21 cellular contexts compared by ENCODE assay signal in the genomic region with DNA sequence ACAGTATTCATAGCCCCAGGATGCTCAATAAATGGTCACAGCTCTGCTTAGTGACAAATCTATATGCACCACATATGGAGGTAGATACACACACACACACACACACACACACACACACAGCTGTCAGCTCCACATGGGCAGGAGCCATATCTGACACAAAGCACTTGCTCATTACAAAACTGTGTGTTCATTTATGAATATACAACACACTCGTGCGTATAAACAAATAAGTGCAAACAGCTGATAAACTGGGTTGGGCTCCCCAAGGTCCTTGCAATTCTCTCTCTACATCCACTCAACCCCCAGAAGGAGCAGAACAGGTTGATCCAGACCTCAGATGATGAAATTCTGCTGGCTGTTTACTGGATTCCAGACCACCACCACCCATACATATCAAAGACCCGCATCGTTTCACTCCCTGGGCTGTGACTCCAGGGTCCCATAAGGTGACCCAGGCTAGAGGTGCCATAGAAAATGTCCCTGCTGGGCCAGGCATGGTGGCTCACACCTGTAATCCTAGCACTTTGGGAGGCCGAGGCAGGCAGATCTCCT.
DNase-seq lines count a peak whose midpoint lies in the region; ATAC-seq, FAIRE-seq and TF ChIP-seq lines count a peak whose summit lies in the region.
"Had no signal": no experiment of that assay in that cellular context is flagged by ENCODE, and none has a peak within 500 bp of the region (broad histone marks: within the 10 kb centered on the region; RNA-seq: fewer than 3 reads in every experiment).

No MANE protein-coding gene starts in this region.

- DNase-seq in NCI-H2029 (lab: John Stamatoyannopoulos, UW), result peak; percentile 15
- no peak for DNase-seq in NCI-H2029 treated with DMSO at 0.1 percent for 48 hours (lab: John Stamatoyannopoulos, UW)
- DNase-seq in GM12891 (ENCODE audit: insufficient read length, low spot score), result no peak
- no peak for DNase-seq in glutamatergic neuron
- DNase-seq in small intestine, result peak; percentile 44
- no peak for DNase-seq in GOT3 (lab: John Stamatoyannopoulos, UW)
- DNase-seq: 8988T; CD8-positive, alpha-beta memory T cell; Karpas-422; MM.1S; NCI-H1105 treated with DMSO at 0.1 percent for 48 hours; NCI-H2081; NCI-H2227 treated with DMSO at 0.1 percent for 48 hours; NCI-H526 treated with DMSO at 0.1 percent for 48 hours; NK-92 treated with Interleukin-12 subunit alpha and Interleukin-12 subunit beta, amount 100 ng/mL, for 24 hours; OCI-M1; RPMI8226 had no signal

- no peak overlapping the region for H3K27ac ChIP-seq in small intestine (ENCODE audit: low read depth in 1 of 2, low read length in 1 of 2)

- no peak for ATAC-seq in GM18861 (IDR thresholded peaks at IDR 0.05; ENCODE audit: unreplicated experiment)
- ATAC-seq in HG02678 (IDR thresholded peaks at IDR 0.05; ENCODE audit: unreplicated experiment), result no peak

- H3K36me3 ChIP-seq in small intestine (ENCODE audit: control insufficient read depth in 2 of 2, insufficient read depth in 2 of 2, low read length in 2 of 2), result no peaks in the 10 kb centered on the region
- H3K36me3 ChIP-seq: HAP-1 had no signal

- H3K36me3 Mint-ChIP-seq in glutamatergic neuron (ENCODE audit: unreplicated experiment), result no peaks in the 10 kb centered on the region

- peaks cover 0 to 3% of the 10 kb centered on the region in 2 donors for H3K4me1 ChIP-seq in small intestine (ENCODE audit: control insufficient read depth in 2 of 2, insufficient read depth in 1 of 2, low read depth in 1 of 2, low read length in 1 of 2)
- H3K4me1 ChIP-seq: HAP-1 had no signal

- H3K4me1 Mint-ChIP-seq in glutamatergic neuron (ENCODE audit: low read depth, unreplicated experiment), result peaks cover 24% of the 10 kb centered on the region

- peak; percentile 16 for FAIRE-seq in GM12891 (lab: Jason Lieb, UNC)
- no peak for FAIRE-seq in small intestine (lab: Jason Lieb, UNC)

- H3K4me3 ChIP-seq in small intestine (ENCODE audit: low read depth in 1 of 2, low read length in 2 of 2), result no peak overlapping the region
- H3K4me3 ChIP-seq: BLaER1, HAP-1 had no signal

- TF ChIP-seq POLR2A in GM12891 (IDR thresholded peaks at IDR 0.05; ENCODE audit: low read depth, low read length), result no peak

- peak overlapping the region; percentile 77 for H3K27ac Mint-ChIP-seq in glutamatergic neuron (ENCODE audit: unreplicated experiment)

- TF ChIP-seq CTCF in glutamatergic neuron (IDR thresholded peaks at IDR 0.05; ENCODE audit: partially characterized antibody, unreplicated experiment), result no peak

- peaks cover 4% of the 10 kb centered on the region for H3K9me3 Mint-ChIP-seq in glutamatergic neuron (ENCODE audit: unreplicated experiment)
- H3K9me3 Mint-ChIP-seq: CD8-positive, alpha-beta memory T cell had no signal

- 55 to 68% (median 63%) methylated on average over 5 of the region's 5 CpGs for WGBS in small intestine, 3 donors

- H3K9me3 ChIP-seq in small intestine (ENCODE audit: control insufficient read depth, low read depth), result no peaks in the 10 kb centered on the region
- H3K9me3 ChIP-seq: BLaER1, HAP-1 had no signal

- H3K27me3 ChIP-seq in small intestine (ENCODE audit: control insufficient read depth in 2 of 2, insufficient read depth in 2 of 2, low read length in 2 of 2), result no peaks in the 10 kb centered on the region
- H3K27me3 ChIP-seq: BLaER1 had no signal

- no peak overlapping the region for H3K4me3 Mint-ChIP-seq in glutamatergic neuron (ENCODE audit: unreplicated experiment)
- H3K4me3 Mint-ChIP-seq: CD8-positive, alpha-beta memory T cell had no signal

- H3K27me3 Mint-ChIP-seq in glutamatergic neuron (ENCODE audit: unreplicated experiment), result peaks cover 2% of the 10 kb centered on the region

TF ChIP-seq in GM12891, 5 proteins besides CTCF, POLR2A, EP300 and RAD21:
- TF ChIP-seq SPI1 (IDR thresholded peaks at IDR 0.05; ENCODE audit: low read depth, low read length), result no peak
- no peak for TF ChIP-seq POU2F2 (IDR thresholded peaks at IDR 0.05; ENCODE audit: low read depth, low read length)
- TF ChIP-seq POLR2AphosphoS5 (IDR thresholded peaks at IDR 0.05; ENCODE audit: low read depth, low read length), result no peak
- no peak for TF ChIP-seq TAF1 (IDR thresholded peaks at IDR 0.05; ENCODE audit: low read depth, low read length)
- no peak for TF ChIP-seq PAX5 (IDR thresholded peaks at IDR 0.05; ENCODE audit: insufficient read depth, low read length, severe bottlenecking)
TF ChIP-seq in GM12891: peak in this region for 0.

Comparison
In these comparisons a context has a peak if more than half of its experiments do, and no peak if none do; other contexts are left out.
1. DNase-seq: peak in NCI-H2029 (single experiment) and small intestine (single experiment); none in NCI-H2029 treated with DMSO at 0.1 percent for 48 hours (single experiment), GM12891 (single experiment), glutamatergic neuron (single experiment) and GOT3 (single experiment).